In the genomic region with DNA sequence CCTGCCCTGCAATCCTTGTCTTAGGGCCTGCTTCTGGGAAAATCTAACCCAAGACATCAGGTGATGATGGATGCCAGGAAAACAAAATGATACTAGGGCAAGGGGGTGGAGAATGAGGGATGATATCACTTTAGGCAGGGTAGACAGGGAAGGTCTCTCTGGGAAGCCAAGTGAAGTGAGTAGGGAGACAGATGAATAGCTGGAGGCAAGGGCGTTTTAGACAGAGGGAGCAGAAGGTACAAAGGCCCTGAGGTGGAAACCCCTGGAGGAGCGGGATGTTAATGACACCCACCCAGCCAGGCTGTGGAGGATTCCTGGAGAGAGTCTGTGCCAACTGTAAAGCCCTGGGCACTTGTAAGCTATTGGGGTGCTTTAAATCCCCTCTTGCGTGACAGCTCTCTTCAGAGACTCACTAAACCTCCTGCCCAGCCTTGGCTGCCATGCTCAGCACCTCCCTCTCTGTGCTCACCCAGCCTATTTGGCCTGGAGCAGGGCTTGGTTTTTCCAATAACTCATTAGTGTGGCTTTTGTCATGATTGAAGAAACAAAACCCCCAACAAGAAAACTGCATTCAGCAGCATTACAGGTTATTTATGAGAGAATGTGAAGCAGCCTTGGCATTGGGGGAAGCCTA, we compare ENCODE assay signal across 22 cellular contexts. TPM values are rescaled to one million over a fixed set of nuclear protein-coding genes. Genes with fewer than 3 reads are reported as not detected.
DNase-seq lines count a peak whose midpoint lies in the region; ATAC-seq, FAIRE-seq and TF ChIP-seq lines count a peak whose summit lies in the region.
"Had no signal": no experiment of that assay in that cellular context is flagged by ENCODE, and none has a peak within 500 bp of the region (broad histone marks: within the 10 kb centered on the region; RNA-seq: fewer than 3 reads in every experiment).

No MANE protein-coding gene starts in this region.

- H4K8ac ChIP-seq in neuronal stem cell (ENCODE audit: low read depth, low read length) = no peak overlapping the region

- peak overlapping the region in 6 of 11 experiments; percentile 13 to 53 (median 30); a peak in 9 of 22 replicates for H3K4me2 ChIP-seq in BLaER1 treated with 17β-estradiol and CSF1 and Interleukin-3, amounts not matched to agents 10 nM and 100 nM
- H3K4me2 ChIP-seq in K562 (ENCODE audit: insufficient read depth, low read length) (no peak overlapping the region), neuronal stem cell (ENCODE audit: insufficient read depth, low read length, poor library complexity, severe bottlenecking) (no peak overlapping the region)

- no peak overlapping the region for H2BK120ac ChIP-seq in neuronal stem cell (ENCODE audit: low read depth, low read length)

- no peak overlapping the region for H2AFZ ChIP-seq in K562 (ENCODE audit: low read depth, low read length)
- H2AFZ ChIP-seq in neuronal stem cell (ENCODE audit: low read length) = no peak overlapping the region

- FAIRE-seq in K562 (lab: Jason Lieb, UNC) = no peak
- FAIRE-seq: GM12891, H54, HepG2 had no signal

- no peak overlapping the region for H2BK12ac ChIP-seq in neuronal stem cell (ENCODE audit: low read length)

- H2BK5ac ChIP-seq in neuronal stem cell (ENCODE audit: low read length) = peak overlapping the region; percentile 43

- no peak for ATAC-seq in K562
- no peak for ATAC-seq in activated naive CD4-positive, alpha-beta T cell treated with anti-CD3 and anti-CD28 coated beads, Interleukin-2, amount 50 U/mL, for 72 hours
- ATAC-seq: HepG2 had no signal

- no peak overlapping the region for H3K27ac ChIP-seq in BLaER1 treated with 17β-estradiol and CSF1 and Interleukin-3, amounts not matched to agents 10 nM and 100 nM
- no peak overlapping the region for H3K27ac ChIP-seq in HEK293 (ENCODE audit: extremely low read depth, low read depth, low read length)
- H3K27ac ChIP-seq in K562 (ENCODE audit: extremely low read depth, low read depth, low read length) = no peak overlapping the region
- no peak overlapping the region for H3K27ac ChIP-seq in neuronal stem cell (replicated peaks; ENCODE audit: low read length)
- H3K27ac ChIP-seq: RWPE1 had no signal

- H3K27ac Mint-ChIP-seq in activated naive CD4-positive, alpha-beta T cell treated with anti-CD3 and anti-CD28 coated beads, Interleukin-2, amount 50 U/mL, for 72 hours = no peak overlapping the region
- H3K27ac Mint-ChIP-seq: CD4-positive, CD25-positive, alpha-beta regulatory T cell had no signal

- H3K9ac ChIP-seq in BLaER1 treated with 17β-estradiol and CSF1 and Interleukin-3, amounts not matched to agents 10 nM and 100 nM = no peak overlapping the region
- H3K9ac ChIP-seq in K562 (ENCODE audit: insufficient read depth in 1 of 2, low read depth in 2 of 2, low read length in 2 of 2) (no peak overlapping the region), neuronal stem cell (ENCODE audit: low read depth, low read length, poor library complexity) (no peak overlapping the region)

- H3K23ac ChIP-seq in neuronal stem cell (ENCODE audit: low read depth, low read length, poor library complexity) = no peak overlapping the region

- H3K14ac ChIP-seq in neuronal stem cell (ENCODE audit: low read length) = no peak overlapping the region

- no peaks in the 10 kb centered on the region for H3K9me3 Mint-ChIP-seq in activated naive CD4-positive, alpha-beta T cell treated with anti-CD3 and anti-CD28 coated beads, Interleukin-2, amount 50 U/mL, for 72 hours
- H3K9me3 Mint-ChIP-seq: CD4-positive, CD25-positive, alpha-beta regulatory T cell had no signal

- H3K18ac ChIP-seq in neuronal stem cell (ENCODE audit: low read length) = no peak overlapping the region

- no peak for TF ChIP-seq EP300 in K562 (IDR thresholded peaks at IDR 0.05; ENCODE audit: low read length)

- TF ChIP-seq CTCF in HEK293 (tag by site-specific recombination; IDR thresholded peaks at IDR 0.05) (no peak), K562 (IDR thresholded peaks at IDR 0.05 in 2 of 3, conservative IDR thresholded peaks at IDR 0.05 in 1 of 3; ENCODE audit: insufficient read depth in 2 of 3, low read depth in 1 of 3, low read length in 3 of 3) (no peak), GM20000 (IDR thresholded peaks at IDR 0.05; ENCODE audit: extremely low read depth, missing control alignments) (no peak)

- no peak overlapping the region for H3K4me3 ChIP-seq in BLaER1 treated with 17β-estradiol and CSF1 and Interleukin-3, amounts not matched to agents 10 nM and 100 nM
- H3K4me3 ChIP-seq in HEK293 (ENCODE audit: low read depth, low read length) (no peak overlapping the region), K562 (no peak overlapping the region), neuronal stem cell (ENCODE audit: low read length in 2 of 2) (no peak overlapping the region)
- H3K4me3 ChIP-seq: MG63 had no signal

- no peaks in the 10 kb centered on the region for H3K79me2 ChIP-seq in K562 (ENCODE audit: control insufficient read depth, insufficient read depth, low read length)

- no peak overlapping the region for H4K91ac ChIP-seq in neuronal stem cell (ENCODE audit: low read depth, low read length, poor library complexity)

- no peaks in the 10 kb centered on the region for H3K9me3 ChIP-seq in BLaER1 treated with 17β-estradiol and CSF1 and Interleukin-3, amounts not matched to agents 10 nM and 100 nM (replicated peaks in 1 of 11)
- H3K9me3 ChIP-seq in HEK293 (ENCODE audit: control insufficient read depth, insufficient read depth, low read depth, low read length) = no peaks in the 10 kb centered on the region
- H3K9me3 ChIP-seq in K562 (replicated peaks; ENCODE audit: control insufficient read depth, insufficient read depth, low read depth, low read length) = no peaks in the 10 kb centered on the region
- no peaks in the 10 kb centered on the region for H3K9me3 ChIP-seq in neuronal stem cell (replicated peaks in 1 of 2; ENCODE audit: control insufficient read depth in 2 of 2, insufficient read depth in 1 of 2, low read depth in 1 of 2, low read length in 2 of 2)

- no peaks in the 10 kb centered on the region for H3K36me3 Mint-ChIP-seq in activated naive CD4-positive, alpha-beta T cell treated with anti-CD3 and anti-CD28 coated beads, Interleukin-2, amount 50 U/mL, for 72 hours
- H3K36me3 Mint-ChIP-seq: CD4-positive, CD25-positive, alpha-beta regulatory T cell had no signal

- no peak for DNase-seq in K562 (ENCODE audit: extremely low read depth in 1 of 4, low spot score in 3 of 4)
- DNase-seq in neuronal stem cell (ENCODE audit: low spot score) = no peak
- DNase-seq in activated T-cell treated with anti-CD3 and anti-CD28 coated beads, Interleukin-2, amount 50 U/mL, for 1 hour = no peak
- no peak for DNase-seq in GM20000 (ENCODE audit: low spot score)
- DNase-seq in activated naive CD4-positive, alpha-beta T cell treated with anti-CD3 and anti-CD28 coated beads, Interleukin-2, amount 50 U/mL, for 72 hours (ENCODE audit: low spot score in 2 of 2) = no peak
- DNase-seq: CD4-positive, CD25-positive, alpha-beta regulatory T cell; DMS153; GF-D8; KBM-7; MG63; NCI-H1105 treated with DMSO at 0.1 percent for 48 hours; NCI-H146; NCI-H2029; NCI-H446 treated with DMSO at 0.1 percent for 48 hours; NCI-H526; SHP77 treated with DMSO at 0.1 percent for 48 hours had no signal

- no peak overlapping the region for H3K4ac ChIP-seq in neuronal stem cell (ENCODE audit: low read length)

- no peaks in the 10 kb centered on the region for H3K9me1 ChIP-seq in K562 (ENCODE audit: control insufficient read depth, insufficient read depth, low read length)

- POLR2A ChIA-PET in HEK293 (lab: Yijun Ruan, JAX) = interaction anchor here (0.9 kb wide), 1 partner anchor 12 kb away, joined by 3 read pairs; no protein-coding TSS in a partner anchor
- POLR2A ChIA-PET in K562 (lab: Yijun Ruan, JAX) = interaction anchor here (0.5 to 1.0 kb wide), 3 partner anchors 10 to 148 kb away, joined by 3 to 4 read pairs (median 3); no protein-coding TSS in a partner anchor

- H2BK15ac ChIP-seq in neuronal stem cell (ENCODE audit: low read length) = peak overlapping the region; percentile 21

- TF ChIP-seq POLR2A in K562 (conservative IDR thresholded peaks at IDR 0.05) = no peak

- CTCF ChIA-PET in HEK293 (lab: Yijun Ruan, JAX) (interaction anchor here (1.3 kb wide), 1 partner anchor 144 kb away, joined by 3 read pairs; no protein-coding TSS in a partner anchor), K562 (lab: Yijun Ruan, JAX; ENCODE audit: low intra/inter-chr PET ratio) (no interaction called here)

- 48% methylated on average over 3 of the region's 3 CpGs for WGBS in K562 (ENCODE audit: insufficient coverage, low coverage, missing lambda C conversion rate)
- no CpG with 5 or more reads among the region's 3 CpGs for WGBS in neuronal stem cell (ENCODE audit: extremely low coverage in 2 of 2, insufficient read length in 2 of 2, insufficient replicate concordance in 1 of 2), 2 donors

- no peaks in the 10 kb centered on the region for H3K27me3 ChIP-seq in BLaER1 treated with 17β-estradiol and CSF1 and Interleukin-3, amounts not matched to agents 10 nM and 100 nM
- no peaks in the 10 kb centered on the region for H3K27me3 ChIP-seq in K562 (ENCODE audit: control insufficient read depth in 2 of 2, insufficient read depth in 2 of 2, low read length in 2 of 2)
- no peaks in the 10 kb centered on the region for H3K27me3 ChIP-seq in neuronal stem cell (ENCODE audit: control insufficient read depth in 3 of 3, insufficient read depth in 3 of 3, low read depth in 1 of 3, low read length in 3 of 3)
- H3K27me3 ChIP-seq: MG63 had no signal

- H2AK5ac ChIP-seq in neuronal stem cell (ENCODE audit: low read depth, low read length) = peak overlapping the region; percentile 59

- in situ Hi-C loops in K562 (cut with MboI) = loop anchor here (25.0 kb wide), 1 partner anchor 777 kb away; no protein-coding TSS in a partner anchor

- intact Hi-C loops in K562 (cut with micrococcal nuclease) = loop anchor here (5.0 kb wide), 2 partner anchors 82 to 302 kb away; no protein-coding TSS in a partner anchor

- no peaks in the 10 kb centered on the region for H3K36me3 ChIP-seq in BLaER1 treated with 17β-estradiol and CSF1 and Interleukin-3, amounts not matched to agents 10 nM and 100 nM
- H3K36me3 ChIP-seq in HEK293 (ENCODE audit: control insufficient read depth in 2 of 2, insufficient read depth in 1 of 2, low read length in 2 of 2) (no peaks in the 10 kb centered on the region), K562 (ENCODE audit: control insufficient read depth, insufficient read depth, low read length) (no peaks in the 10 kb centered on the region), neuronal stem cell (replicated peaks in 1 of 2; ENCODE audit: control insufficient read depth in 2 of 2, insufficient read depth in 2 of 2, low read length in 2 of 2) (no peaks in the 10 kb centered on the region)
- H3K36me3 ChIP-seq: MG63 had no signal

- H3K79me1 ChIP-seq in neuronal stem cell (ENCODE audit: low read depth, low read length) = no peaks in the 10 kb centered on the region

- BruUV-seq in K562 (replicated peaks; lab: Mats Ljungman, UMichigan) = no TSS peak

- no peak for TF ChIP-seq RAD21 in K562 (CRISPR knock-in tag; conservative IDR thresholded peaks at IDR 0.05 in 1 of 2, IDR thresholded peaks at IDR 0.05 in 1 of 2)

- H4K20me1 ChIP-seq in BLaER1 treated with 17β-estradiol and CSF1 and Interleukin-3, amounts not matched to agents 10 nM and 100 nM = peaks cover 0 to 6% (median 0%) of the 10 kb centered on the region in 11 experiments; a peak in 2 of 22 replicates
- no peaks in the 10 kb centered on the region for H4K20me1 ChIP-seq in K562 (replicated peaks; ENCODE audit: control insufficient read depth, insufficient read depth, low read length)

- peaks cover 10 to 34% (median 24%) of the 10 kb centered on the region in 10 experiments for H3K4me1 ChIP-seq in BLaER1 treated with 17β-estradiol and CSF1 and Interleukin-3, amounts not matched to agents 10 nM and 100 nM
- H3K4me1 ChIP-seq in HEK293 (ENCODE audit: control insufficient read depth, insufficient read depth, low read length) (peaks cover under 1% of the 10 kb centered on the region), K562 (replicated peaks in 1 of 2; ENCODE audit: control insufficient read depth in 2 of 2, insufficient read depth in 2 of 2, low read length in 2 of 2) (peaks cover 31 to 32% of the 10 kb centered on the region in 2 experiments; a peak in 4 of 5 replicates), neuronal stem cell (ENCODE audit: control insufficient read depth in 2 of 2, insufficient read depth in 1 of 2, low read depth in 1 of 2, low read length in 2 of 2) (peaks cover 11 to 41% of the 10 kb centered on the region in 2 donors)

RNA-seq across cellular contexts. Expression of gene MDGA1, which starts 12.4 kb away (rescaled TPM):
- total RNA-seq in K562 (2011; cell fraction: chromatin; rRNA removed; ENCODE audit: low replicate concordance) = 3.1 and 9.7 TPM in 2 replicates
- total RNA-seq in K562 (2011; cell fraction: nucleolus; rRNA removed) = 2.6 and 5.3 TPM in 2 replicates
- total RNA-seq in K562 (2011; cell fraction: nucleoplasm; rRNA removed) = 3.7 and 6.1 TPM in 2 replicates
- total RNA-seq in K562 (2014; rRNA removed) (0.50 and 0.57 TPM in 2 replicates), K562 (2014; rRNA removed; fragmentation: Illumina TruSeq; extraction: Trizol) (0.62 and 0.83 TPM in 2 replicates), K562 (2015; rRNA removed; fragmentation: Illumina TruSeq; extraction: Trizol) (0.14 and 0.49 TPM in 2 replicates), K562 (2021) (2.2 and 3.2 TPM in 2 replicates)
- polyA plus RNA-seq in K562 (2011; rRNA removed) (0.34 and 2.1 TPM in 2 replicates), K562 (2014; fragmentation: Illumina TruSeq; extraction: Trizol) (0.73 and 1.3 TPM in 2 replicates), K562 (2014; fragmentation: Nextera tagmentation; extraction: Ambion mirVana) (under 1 TPM; 0.18 to 0.31 TPM), K562 (2014; rRNA removed) (1.4 and 2.0 TPM in 2 replicates)
- polyA plus RNA-seq in K562 (2011; cell fraction: cytosol; rRNA removed) = 0.37 and 4.5 TPM in 2 replicates
- 0.86 and 9.4 TPM in 2 replicates for polyA plus RNA-seq in K562 (2011; cell fraction: nucleus; rRNA removed)
- 0.86 and 2.0 TPM in 2 replicates for polyA plus RNA-seq in K562 (2012)
- 0.33 and 2.5 TPM in 2 replicates for polyA minus RNA-seq in K562 (2011; rRNA and poly(A)+ RNA removed)
- 1.6 TPM in 1 of 2 replicates, not detected in the other for polyA minus RNA-seq in K562 (2011; cell fraction: cytosol; rRNA and poly(A)+ RNA removed)
- 0.56 and 3.8 TPM in 2 replicates for polyA minus RNA-seq in K562 (2011; cell fraction: nucleus; rRNA and poly(A)+ RNA removed)
- 3.4 TPM for polyA plus RNA-seq in neuronal stem cell (2013, experiment 1 of 2)
- 1.9 TPM for polyA plus RNA-seq in neuronal stem cell (2013, experiment 2 of 2)
- total RNA-seq in activated naive CD4-positive, alpha-beta T cell treated with anti-CD3 and anti-CD28 coated beads, Interleukin-2, amount 50 U/mL, for 72 hours = under 1 TPM; 0.39 to 0.71 TPM
- total RNA-seq: HepG2 had no signal

Comparison
In these comparisons a context has a peak if more than half of its experiments do, and no peak if none do; other contexts are left out.
1. H3K4me2 ChIP-seq: peak in BLaER1 treated with 17β-estradiol and CSF1 and Interleukin-3, amounts not matched to agents 10 nM and 100 nM (6 of 11); none in K562 (single experiment) and neuronal stem cell (single experiment).